ENCODE assay signal across 13 cellular contexts in the genomic region with DNA sequence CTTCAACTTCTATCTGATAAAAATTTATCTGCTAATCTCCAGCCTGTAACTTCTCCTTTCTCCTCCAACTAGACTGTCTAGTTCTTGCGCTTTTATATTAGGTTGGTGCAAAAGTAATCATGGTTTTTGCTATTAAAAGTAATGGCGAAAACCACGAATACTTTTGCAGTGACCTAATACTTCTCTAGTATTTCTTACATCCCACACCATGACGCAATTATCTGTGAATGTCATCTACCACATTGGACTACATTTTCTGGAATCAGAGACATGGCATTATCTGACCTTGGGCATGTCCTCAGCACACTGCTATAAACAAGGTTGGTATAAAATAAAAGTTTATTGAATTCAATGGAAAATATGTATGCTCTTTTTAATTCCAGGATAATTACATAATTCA.
"Had no signal": no experiment of that assay in that cellular context is flagged by ENCODE, and none has a peak within 500 bp of the region (broad histone marks: within the 10 kb centered on the region; RNA-seq: fewer than 3 reads in every experiment).

No MANE protein-coding gene starts in this region.

- H3K4me1 Mint-ChIP-seq: activated CD4-positive, alpha-beta memory T cell treated with anti-CD3 and anti-CD28 coated beads, Interleukin-2, amount 10 ng/mL, durations not matched to agents 7 days and 5 days; activated T-helper 17 cell treated with anti-CD3 and anti-CD28 coated beads, Interleukin-2, amount 50 U/mL, for 72 hours had no signal

- H3K27ac ChIP-seq: adrenal gland, dorsolateral prefrontal cortex, esophagus muscularis mucosa, pancreas had no signal

- H3K27ac Mint-ChIP-seq: activated CD4-positive, alpha-beta memory T cell treated with anti-CD3 and anti-CD28 coated beads, Interleukin-2, amount 10 ng/mL, durations not matched to agents 7 days and 5 days; activated naive CD4-positive, alpha-beta T cell treated with anti-CD3 and anti-CD28 coated beads for 36 hours; activated T-helper 17 cell treated with anti-CD3 and anti-CD28 coated beads, Interleukin-2, amount 50 U/mL, for 72 hours had no signal

- H3K27me3 ChIP-seq: adrenal gland, dorsolateral prefrontal cortex, esophagus muscularis mucosa, pancreas had no signal

- H3K4me3 ChIP-seq: adrenal gland, dorsolateral prefrontal cortex, esophagus muscularis mucosa, pancreas had no signal

- DNase-seq: activated CD4-positive, alpha-beta memory T cell treated with anti-CD3 and anti-CD28 coated beads, Interleukin-2, amount 10 ng/mL, durations not matched to agents 7 days and 5 days; activated CD4-positive, alpha-beta T cell treated with anti-CD3 and anti-CD28 coated beads for 1 hour; activated naive CD4-positive, alpha-beta T cell treated with anti-CD3 and anti-CD28 coated beads for 36 hours; adrenal gland; dorsolateral prefrontal cortex; foreskin melanocyte; left ventricle myocardium superior; pancreas; small intestine had no signal

- FAIRE-seq: keratinocyte, pancreas, small intestine, urothelium cell line had no signal

- H3K36me3 ChIP-seq: adrenal gland, esophagus muscularis mucosa, pancreas had no signal

- H3K4me3 Mint-ChIP-seq: activated CD4-positive, alpha-beta memory T cell treated with anti-CD3 and anti-CD28 coated beads, Interleukin-2, amount 10 ng/mL, durations not matched to agents 7 days and 5 days; activated naive CD4-positive, alpha-beta T cell treated with anti-CD3 and anti-CD28 coated beads for 36 hours; activated T-helper 17 cell treated with anti-CD3 and anti-CD28 coated beads, Interleukin-2, amount 50 U/mL, for 72 hours had no signal

- H3K9me3 ChIP-seq: adrenal gland, pancreas had no signal

- H3K4me1 ChIP-seq: adrenal gland, esophagus muscularis mucosa, pancreas had no signal

- H3K27me3 Mint-ChIP-seq: activated CD4-positive, alpha-beta memory T cell treated with anti-CD3 and anti-CD28 coated beads, Interleukin-2, amount 10 ng/mL, durations not matched to agents 7 days and 5 days; activated T-helper 17 cell treated with anti-CD3 and anti-CD28 coated beads, Interleukin-2, amount 50 U/mL, for 72 hours had no signal
